ENCODE assay signal across 1 cellular context in genomic region chr10:1643161-1643910, GRCh38.
TF ChIP-seq lines count a peak whose summit lies in the region.

No MANE protein-coding gene starts in this region.

TF ChIP-seq in A549, 52 proteins besides CTCF, POLR2A, EP300 and RAD21 (continued from another document):
- TF ChIP-seq BCL3 (IDR thresholded peaks at IDR 0.05) (no peak), KDM5A (IDR thresholded peaks at IDR 0.05) (no peak), FOSL2 (IDR thresholded peaks at IDR 0.05) (no peak), FOSL2 (CRISPR knock-in tag; IDR thresholded peaks at IDR 0.05) (no peak), ZC3H11A (IDR thresholded peaks at IDR 0.05) (no peak), EHMT2 (IDR thresholded peaks at IDR 0.05; ENCODE audit: low read depth) (peak; percentile 82; the same call in 1 of the 2 replicates)
